1 cellular context compared by ENCODE assay signal in the genomic region with DNA sequence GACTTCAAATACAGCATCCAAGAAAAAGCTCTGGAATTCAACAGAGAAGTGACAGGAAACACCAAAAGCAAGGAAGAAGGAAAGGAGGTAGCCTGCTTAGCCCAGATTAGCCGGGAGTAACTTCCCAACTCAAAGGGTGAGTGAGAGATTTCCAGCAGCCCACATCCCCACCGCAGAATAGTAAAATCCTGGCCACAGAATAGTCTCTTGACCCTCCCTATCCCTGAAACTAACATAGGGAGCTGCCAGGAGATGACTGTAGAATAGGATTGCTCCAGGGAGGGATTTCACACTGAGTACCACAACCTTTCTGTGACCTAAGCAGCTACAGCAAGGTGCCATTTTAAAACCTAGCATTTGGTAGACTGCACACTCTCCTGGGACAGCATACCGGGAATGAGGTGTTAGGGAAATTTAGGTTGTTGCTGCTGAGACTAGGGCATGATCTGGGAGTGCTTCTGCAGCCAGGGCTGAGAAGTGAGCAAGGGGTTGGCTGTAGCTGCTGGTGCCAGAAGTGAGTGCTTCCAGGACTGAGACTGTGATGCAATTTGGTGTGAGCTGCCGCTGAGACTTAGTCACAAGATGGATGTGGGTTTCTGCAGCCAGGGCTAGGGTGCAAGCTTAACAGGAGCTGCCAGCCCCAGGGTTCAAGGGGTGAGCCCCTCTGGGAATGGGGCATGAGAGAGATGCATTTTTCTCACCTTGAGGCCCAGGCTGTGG.
TF ChIP-seq lines count a peak whose summit lies in the region.

No MANE protein-coding gene starts in this region.

TF ChIP-seq in IMR-90, 13 proteins besides CTCF, POLR2A, EP300 and RAD21 (continued from another document):
- peak; percentile 91 for TF ChIP-seq CEBPB (IDR thresholded peaks at IDR 0.05; ENCODE audit: low read depth, low read length)
